In the genomic region with DNA sequence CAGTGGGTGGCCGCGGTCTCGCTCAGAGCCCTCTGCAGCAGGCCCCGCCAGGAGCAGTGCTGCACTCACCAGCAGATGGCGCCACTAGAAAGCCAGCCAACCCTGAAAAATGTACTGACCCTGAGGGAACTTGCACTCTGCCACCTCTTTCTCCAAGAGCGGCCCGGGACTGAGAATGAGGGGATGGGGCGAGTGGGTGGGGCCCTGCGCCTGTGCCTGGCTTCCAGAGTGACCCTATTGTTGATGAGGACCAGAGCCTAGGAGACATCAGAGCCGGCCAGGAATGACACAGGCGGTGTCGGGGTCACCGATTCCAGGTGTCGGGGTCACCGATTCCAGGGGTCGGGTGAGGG, we compare ENCODE assay signal across 1 cellular context.
TF ChIP-seq lines count a peak whose summit lies in the region.

No MANE protein-coding gene starts in this region.

TF ChIP-seq in Ishikawa, 13 proteins besides CTCF, POLR2A, EP300 and RAD21:
- TF ChIP-seq EGR1 (IDR thresholded peaks at IDR 0.05) (no peak), CREB1 (IDR thresholded peaks at IDR 0.05; ENCODE audit: low read depth) (no peak), ZBTB7A (IDR thresholded peaks at IDR 0.05; ENCODE audit: low read depth) (peak; percentile 54; the same call in 1 of the 2 replicates), FOXM1 (IDR thresholded peaks at IDR 0.05; ENCODE audit: borderline replicate concordance, low read depth) (no peak)
